ENCODE assay signal across 1 cellular context in the genomic region with DNA sequence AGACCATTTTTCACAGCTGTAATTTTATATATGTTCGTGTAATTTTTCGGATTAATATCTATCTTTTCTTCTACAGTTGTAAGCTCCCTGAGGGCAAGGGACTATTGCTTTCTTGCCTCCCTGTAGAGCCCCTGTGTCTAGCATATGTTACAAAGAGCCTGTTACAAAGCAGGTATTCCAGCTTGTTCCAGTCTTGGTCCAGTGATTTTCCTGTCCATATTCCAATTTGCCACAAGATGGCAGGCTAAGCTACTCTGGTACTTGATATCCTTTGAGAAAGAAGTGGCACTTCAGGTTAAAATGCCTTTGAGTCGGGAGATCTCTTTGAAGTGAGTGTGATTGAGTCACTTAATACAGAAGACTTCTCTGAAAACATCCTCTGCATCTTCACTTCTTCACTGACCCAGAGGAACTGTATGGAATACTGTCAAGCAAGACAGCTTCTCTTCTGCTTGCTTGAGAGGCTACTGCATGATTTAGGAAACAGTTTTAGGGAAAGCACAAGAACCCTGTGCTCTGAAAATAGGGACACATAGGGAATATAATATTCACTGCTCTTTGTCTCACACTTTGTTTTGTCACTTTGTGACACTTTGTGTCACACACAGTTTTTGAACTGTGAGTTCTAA.
TF ChIP-seq lines count a peak whose summit lies in the region.

No MANE protein-coding gene starts in this region.

TF ChIP-seq in neural cell, 6 proteins besides CTCF, POLR2A, EP300 and RAD21 (continued from another document):
- TF ChIP-seq, protein P1, sequence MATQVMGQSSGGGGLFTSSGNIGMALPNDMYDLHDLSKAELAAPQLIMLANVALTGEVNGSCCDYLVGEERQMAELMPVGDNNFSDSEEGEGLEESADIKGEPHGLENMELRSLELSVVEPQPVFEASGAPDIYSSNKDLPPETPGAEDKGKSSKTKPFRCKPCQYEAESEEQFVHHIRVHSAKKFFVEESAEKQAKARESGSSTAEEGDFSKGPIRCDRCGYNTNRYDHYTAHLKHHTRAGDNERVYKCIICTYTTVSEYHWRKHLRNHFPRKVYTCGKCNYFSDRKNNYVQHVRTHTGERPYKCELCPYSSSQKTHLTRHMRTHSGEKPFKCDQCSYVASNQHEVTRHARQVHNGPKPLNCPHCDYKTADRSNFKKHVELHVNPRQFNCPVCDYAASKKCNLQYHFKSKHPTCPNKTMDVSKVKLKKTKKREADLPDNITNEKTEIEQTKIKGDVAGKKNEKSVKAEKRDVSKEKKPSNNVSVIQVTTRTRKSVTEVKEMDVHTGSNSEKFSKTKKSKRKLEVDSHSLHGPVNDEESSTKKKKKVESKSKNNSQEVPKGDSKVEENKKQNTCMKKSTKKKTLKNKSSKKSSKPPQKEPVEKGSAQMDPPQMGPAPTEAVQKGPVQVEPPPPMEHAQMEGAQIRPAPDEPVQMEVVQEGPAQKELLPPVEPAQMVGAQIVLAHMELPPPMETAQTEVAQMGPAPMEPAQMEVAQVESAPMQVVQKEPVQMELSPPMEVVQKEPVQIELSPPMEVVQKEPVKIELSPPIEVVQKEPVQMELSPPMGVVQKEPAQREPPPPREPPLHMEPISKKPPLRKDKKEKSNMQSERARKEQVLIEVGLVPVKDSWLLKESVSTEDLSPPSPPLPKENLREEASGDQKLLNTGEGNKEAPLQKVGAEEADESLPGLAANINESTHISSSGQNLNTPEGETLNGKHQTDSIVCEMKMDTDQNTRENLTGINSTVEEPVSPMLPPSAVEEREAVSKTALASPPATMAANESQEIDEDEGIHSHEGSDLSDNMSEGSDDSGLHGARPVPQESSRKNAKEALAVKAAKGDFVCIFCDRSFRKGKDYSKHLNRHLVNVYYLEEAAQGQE (IDR thresholded peaks at IDR 0.05; ENCODE audit: borderline replicate concordance): no peak
- no peak for TF ChIP-seq EZH2 (IDR thresholded peaks at IDR 0.05; ENCODE audit: borderline replicate concordance, insufficient read depth, low read length, poor library complexity, severe bottlenecking)
TF ChIP-seq in neural cell: peak in this region for 1.
